ENCODE assay signal across 22 cellular contexts in the genomic region with DNA sequence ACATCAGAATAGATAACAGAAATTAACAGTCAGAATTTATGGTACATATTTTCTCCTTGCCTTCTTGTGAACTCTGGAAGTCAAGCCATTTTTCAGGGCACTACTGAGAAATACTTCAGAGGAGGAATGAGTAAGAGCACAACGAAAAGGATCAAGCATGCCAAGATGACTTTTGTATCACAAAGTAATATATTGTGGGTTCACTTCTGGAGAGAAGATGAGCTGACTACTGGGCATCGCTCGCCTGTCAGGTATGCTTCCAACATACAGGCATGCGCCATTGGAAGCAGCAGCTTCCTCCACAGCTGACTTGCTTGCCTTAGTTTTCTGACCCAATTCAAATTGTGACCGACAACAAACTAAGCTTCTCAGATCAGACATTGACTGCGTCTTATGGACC.
DNase-seq lines count a peak whose midpoint lies in the region; ATAC-seq, FAIRE-seq and TF ChIP-seq lines count a peak whose summit lies in the region.
"Had no signal": no experiment of that assay in that cellular context is flagged by ENCODE, and none has a peak within 500 bp of the region (broad histone marks: within the 10 kb centered on the region; RNA-seq: fewer than 3 reads in every experiment).

No MANE protein-coding gene starts in this region.

- H3K14ac ChIP-seq in trophoblast cell (ENCODE audit: low read length), result no peak overlapping the region

- H3K4me3 ChIP-seq in trophoblast cell (ENCODE audit: low read depth, low read length) (no peak overlapping the region), pancreas (no peak overlapping the region)
- H3K4me3 ChIP-seq: lung, psoas muscle, skin epidermis had no signal

- H3K9me3 Mint-ChIP-seq in HFFc6 (no peaks in the 10 kb centered on the region), progenitor cell of endocrine pancreas (ENCODE audit: low read depth) (no peaks in the 10 kb centered on the region)
- H3K9me3 Mint-ChIP-seq in naive thymus-derived CD8-positive, alpha-beta T cell, result no peaks in the 10 kb centered on the region
- H3K9me3 Mint-ChIP-seq: activated CD4-positive, alpha-beta T cell treated with anti-CD3 and anti-CD28 coated beads, Interleukin-2, amount 10 ng/mL, durations not matched to agents 7 days and 5 days; activated naive CD4-positive, alpha-beta T cell treated with anti-CD3 and anti-CD28 coated beads, Interleukin-2, amount 50 U/mL, for 24 hours; CD4-positive, alpha-beta memory T cell had no signal

- no peak overlapping the region for H4K12ac ChIP-seq in trophoblast cell (ENCODE audit: low read depth, low read length)

- no peak overlapping the region for H2BK5ac ChIP-seq in trophoblast cell (ENCODE audit: low read depth, low read length, poor library complexity)

- peaks cover 3 to 10% of the 10 kb centered on the region in 2 experiments for H3K4me1 ChIP-seq in trophoblast cell (ENCODE audit: control insufficient read depth in 1 of 2, insufficient read depth in 2 of 2, low read length in 2 of 2)
- H3K4me1 ChIP-seq in pancreas, result no peaks in the 10 kb centered on the region
- H3K4me1 ChIP-seq: psoas muscle had no signal

- H3K4me2 ChIP-seq in trophoblast cell (ENCODE audit: low read length), result no peak overlapping the region

- H3K9me3 ChIP-seq in trophoblast cell (ENCODE audit: insufficient read depth, low read depth, low read length) (no peaks in the 10 kb centered on the region), pancreas (no peaks in the 10 kb centered on the region)
- H3K9me3 ChIP-seq: psoas muscle had no signal

- H3K27ac Mint-ChIP-seq in HFFc6 (peak overlapping the region; percentile 56), progenitor cell of endocrine pancreas (peak overlapping the region; percentile 74)
- no peak overlapping the region for H3K27ac Mint-ChIP-seq in naive thymus-derived CD8-positive, alpha-beta T cell
- H3K27ac Mint-ChIP-seq: activated CD4-positive, alpha-beta T cell treated with anti-CD3 and anti-CD28 coated beads, Interleukin-2, amount 10 ng/mL, durations not matched to agents 7 days and 5 days; activated CD8-positive, alpha-beta memory T cell treated with anti-CD3 and anti-CD28 coated beads, Interleukin-2, amount 10 ng/mL, durations not matched to agents 7 days and 5 days; activated naive CD4-positive, alpha-beta T cell treated with anti-CD3 and anti-CD28 coated beads, Interleukin-2, amount 50 U/mL, for 24 hours; activated T-cell treated with anti-CD3 and anti-CD28 coated beads, Interleukin-2, amount 50 U/mL, for 72 hours; CD4-positive, alpha-beta memory T cell had no signal

- no peak overlapping the region for H3K27ac ChIP-seq in trophoblast cell (ENCODE audit: low read depth, low read length)
- H3K27ac ChIP-seq in pancreas, result no peak overlapping the region
- H3K27ac ChIP-seq: psoas muscle had no signal

- H2AK5ac ChIP-seq in trophoblast cell (ENCODE audit: low read length), result no peak overlapping the region

- H3K4ac ChIP-seq in trophoblast cell (ENCODE audit: low read depth, low read length), result no peak overlapping the region

- H3K4me3 Mint-ChIP-seq in HFFc6, result peak overlapping the region; percentile 24; the same call in 1 of the 2 replicates
- H3K4me3 Mint-ChIP-seq in progenitor cell of endocrine pancreas (ENCODE audit: low read depth), result no peak overlapping the region
- no peak overlapping the region for H3K4me3 Mint-ChIP-seq in naive thymus-derived CD8-positive, alpha-beta T cell
- H3K4me3 Mint-ChIP-seq: activated CD4-positive, alpha-beta T cell treated with anti-CD3 and anti-CD28 coated beads, Interleukin-2, amount 10 ng/mL, durations not matched to agents 7 days and 5 days; activated CD8-positive, alpha-beta memory T cell treated with anti-CD3 and anti-CD28 coated beads, Interleukin-2, amount 10 ng/mL, durations not matched to agents 7 days and 5 days; activated naive CD4-positive, alpha-beta T cell treated with anti-CD3 and anti-CD28 coated beads, Interleukin-2, amount 50 U/mL, for 24 hours; activated T-cell treated with anti-CD3 and anti-CD28 coated beads, Interleukin-2, amount 50 U/mL, for 72 hours; CD4-positive, alpha-beta memory T cell had no signal

- H3K36me3 ChIP-seq in trophoblast cell (ENCODE audit: control insufficient read depth in 1 of 2, insufficient read depth in 2 of 2, low read length in 2 of 2) (no peaks in the 10 kb centered on the region), pancreas (no peaks in the 10 kb centered on the region)

- POLR2A ChIA-PET in naive thymus-derived CD8-positive, alpha-beta T cell (lab: Charles Lee), result no interaction called here

- intact Hi-C loops in pancreas (cut with DNase I), result no loop called here

- no peaks in the 10 kb centered on the region for H3K79me2 ChIP-seq in trophoblast cell (ENCODE audit: control insufficient read depth, insufficient read depth, low read length, poor library complexity)

- TF ChIP-seq CTCF in HFFc6 (IDR thresholded peaks at IDR 0.05) (no peak), progenitor cell of endocrine pancreas (IDR thresholded peaks at IDR 0.05; ENCODE audit: unreplicated experiment) (no peak), pancreas (IDR thresholded peaks at IDR 0.05) (no peak)

- H3K27me3 ChIP-seq in trophoblast cell (ENCODE audit: insufficient read depth, low read length) (no peaks in the 10 kb centered on the region), pancreas (no peaks in the 10 kb centered on the region)

- H3K4me1 Mint-ChIP-seq in HFFc6 (ENCODE audit: low read depth) (peaks cover 61% of the 10 kb centered on the region), progenitor cell of endocrine pancreas (ENCODE audit: low read depth) (peaks cover 23% of the 10 kb centered on the region)
- peaks cover 0 to 3% (median 0%) of the 10 kb centered on the region in 4 donors for H3K4me1 Mint-ChIP-seq in naive thymus-derived CD8-positive, alpha-beta T cell
- H3K4me1 Mint-ChIP-seq: activated CD4-positive, alpha-beta T cell treated with anti-CD3 and anti-CD28 coated beads, Interleukin-2, amount 10 ng/mL, durations not matched to agents 7 days and 5 days; activated naive CD4-positive, alpha-beta T cell treated with anti-CD3 and anti-CD28 coated beads, Interleukin-2, amount 50 U/mL, for 24 hours; CD4-positive, alpha-beta memory T cell had no signal

- no peak overlapping the region for H3K9ac ChIP-seq in trophoblast cell (ENCODE audit: low read length)

- no peaks in the 10 kb centered on the region for H3K27me3 Mint-ChIP-seq in HFFc6 (ENCODE audit: insufficient read depth)
- no peaks in the 10 kb centered on the region for H3K27me3 Mint-ChIP-seq in progenitor cell of endocrine pancreas
- H3K27me3 Mint-ChIP-seq in naive thymus-derived CD8-positive, alpha-beta T cell, result no peaks in the 10 kb centered on the region
- H3K27me3 Mint-ChIP-seq: activated CD4-positive, alpha-beta T cell treated with anti-CD3 and anti-CD28 coated beads, Interleukin-2, amount 10 ng/mL, durations not matched to agents 7 days and 5 days; activated CD8-positive, alpha-beta memory T cell treated with anti-CD3 and anti-CD28 coated beads, Interleukin-2, amount 10 ng/mL, durations not matched to agents 7 days and 5 days; activated naive CD4-positive, alpha-beta T cell treated with anti-CD3 and anti-CD28 coated beads, Interleukin-2, amount 50 U/mL, for 24 hours; CD4-positive, alpha-beta memory T cell had no signal

- no peak overlapping the region for H2AFZ ChIP-seq in trophoblast cell (ENCODE audit: insufficient read depth, low read length, poor library complexity)

- FAIRE-seq in pancreas (lab: Jason Lieb, UNC), result no peak
- FAIRE-seq: endometrium, G401.6, GM18507 had no signal

- H2BK120ac ChIP-seq in trophoblast cell (ENCODE audit: insufficient read depth, low read length, poor library complexity), result no peak overlapping the region

- ATAC-seq in naive thymus-derived CD8-positive, alpha-beta T cell, result no peak
- ATAC-seq in pancreas, result no peak
- ATAC-seq: activated CD8-positive, alpha-beta memory T cell treated with anti-CD3 and anti-CD28 coated beads, Interleukin-2, amount 10 ng/mL, durations not matched to agents 7 days and 5 days; activated T-cell treated with anti-CD3 and anti-CD28 coated beads, Interleukin-2, amount 50 U/mL, for 72 hours; psoas muscle had no signal

- H3K18ac ChIP-seq in trophoblast cell (ENCODE audit: low read length), result no peak overlapping the region

- no CpG with 5 or more reads among the region's 6 CpGs for WGBS in trophoblast cell (ENCODE audit: extremely low coverage, insufficient coverage, insufficient read length)
- 96 to 97% methylated on average over 6 of the region's 6 CpGs for WGBS in pancreas, 2 donors

- H4K91ac ChIP-seq in trophoblast cell (ENCODE audit: low read depth, low read length), result no peak overlapping the region

- no peak overlapping the region for H4K8ac ChIP-seq in trophoblast cell (ENCODE audit: low read depth, low read length)

- no peaks in the 10 kb centered on the region for H3K79me1 ChIP-seq in trophoblast cell (ENCODE audit: low read length)

- peak; percentile 22 for DNase-seq in AG20443 (ENCODE audit: low spot score)
- DNase-seq in HFFc6, result peak; percentile 48
- peak; percentile 67 for DNase-seq in amniotic epithelial cell (ENCODE audit: low read depth)
- no peak for DNase-seq in progenitor cell of endocrine pancreas (ENCODE audit: low spot score, unreplicated experiment)
- DNase-seq in naive thymus-derived CD8-positive, alpha-beta T cell, result no peak
- DNase-seq in trophoblast cell, result no peak
- no peak for DNase-seq in pancreas
- DNase-seq: activated CD4-positive, alpha-beta T cell treated with anti-CD3 and anti-CD28 coated beads, Interleukin-2, amount 10 ng/mL, durations not matched to agents 7 days and 5 days; activated CD8-positive, alpha-beta memory T cell treated with anti-CD3 and anti-CD28 coated beads, Interleukin-2, amount 10 ng/mL, durations not matched to agents 7 days and 5 days; activated T-cell treated with anti-CD3 and anti-CD28 coated beads, Interleukin-2, amount 50 U/mL, for 72 hours; CD4-positive, alpha-beta memory T cell; dermis blood vessel endothelial cell; NCI-H2081 treated with DMSO at 0.1 percent for 48 hours; NCI-H774; psoas muscle; T-helper 9 cell had no signal

- H2BK12ac ChIP-seq in trophoblast cell (ENCODE audit: low read length), result no peak overlapping the region

- H3K36me3 Mint-ChIP-seq in HFFc6 (ENCODE audit: low read depth) (0 out of 2 replicates have a peak, but pooled peaks cover 7% of the 10 kb centered on the region), progenitor cell of endocrine pancreas (ENCODE audit: insufficient read depth) (peaks cover 3% of the 10 kb centered on the region)
- H3K36me3 Mint-ChIP-seq in naive thymus-derived CD8-positive, alpha-beta T cell, result peaks cover 2 to 42% (median 41%) of the 10 kb centered on the region in 3 donors

- no peak overlapping the region for H3K23ac ChIP-seq in trophoblast cell (ENCODE audit: low read length)

Comparison
In these comparisons a context has a peak if more than half of its experiments do, and no peak if none do; other contexts are left out.
1. DNase-seq: peak in AG20443 (single experiment), HFFc6 (single experiment) and amniotic epithelial cell (single experiment); none in progenitor cell of endocrine pancreas (single experiment), naive thymus-derived CD8-positive, alpha-beta T cell (0 of 10), trophoblast cell (0 of 2) and pancreas (0 of 6).
2. H3K27ac Mint-ChIP-seq: peak in HFFc6 (single experiment) and progenitor cell of endocrine pancreas (single experiment); none in naive thymus-derived CD8-positive, alpha-beta T cell (0 of 10).